In the genomic region with DNA sequence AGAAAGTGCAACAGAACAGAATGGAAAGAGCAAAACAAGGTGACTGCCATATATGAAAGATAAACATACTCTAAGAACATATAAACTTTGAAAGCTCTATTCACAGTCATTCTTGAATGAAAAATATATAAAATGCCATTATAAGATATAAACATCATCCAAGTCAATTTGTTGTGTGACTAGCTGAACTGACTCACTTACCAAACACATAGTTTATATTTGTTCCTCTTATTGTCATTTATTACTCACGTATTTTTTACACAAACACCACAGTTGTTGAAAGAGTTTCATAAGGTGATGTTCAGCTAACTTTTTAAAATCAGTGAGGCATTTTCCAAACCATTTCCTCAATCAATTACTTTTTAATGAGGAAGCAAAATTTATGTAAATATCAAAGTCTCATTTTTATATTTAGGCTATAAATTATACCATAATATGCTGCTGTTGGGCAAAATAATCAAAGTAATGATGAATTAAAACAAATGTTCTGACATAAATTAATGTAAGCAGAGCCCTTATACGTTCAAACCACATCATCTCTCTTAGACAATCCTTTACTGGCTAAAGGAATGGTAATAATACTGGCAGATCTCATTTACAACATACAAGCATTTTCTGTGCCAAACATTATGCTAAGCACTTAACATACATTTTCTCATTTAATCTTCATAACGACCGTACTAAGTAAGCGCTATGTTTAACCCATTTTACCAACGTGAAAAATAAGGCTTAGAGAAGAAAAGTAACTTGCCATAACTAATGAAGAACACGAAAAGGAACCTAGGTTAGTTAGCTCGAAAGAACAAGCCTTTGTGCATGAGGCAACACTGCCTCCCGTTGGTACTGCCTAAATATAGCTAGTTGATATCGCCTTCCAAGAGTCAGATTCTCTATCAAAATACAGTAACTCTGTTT, we compare ENCODE assay signal across 8 cellular contexts. TPM values are rescaled to one million over a fixed set of nuclear protein-coding genes. Genes with fewer than 3 reads are reported as not detected.
A peak's percentile ranks its signal among the peaks of the same experiment; 100 is the strongest.
DNase-seq lines count a peak whose midpoint lies in the region; ATAC-seq and TF ChIP-seq lines count a peak whose summit lies in the region.

No MANE protein-coding gene starts in this region.

- H3K9me2 ChIP-seq in hepatocyte (replicated peaks; ENCODE audit: insufficient read depth) = no peaks in the 10 kb centered on the region

- H3K4me3 ChIP-seq in OCI-LY3 (ENCODE audit: low read length) (no peak overlapping the region), hepatocyte (no peak overlapping the region)

- peak; percentile 74 for ATAC-seq in GM19043 (IDR thresholded peaks at IDR 0.05; ENCODE audit: low read depth, unreplicated experiment)
- peak; percentile 79 for ATAC-seq in HG03196 (IDR thresholded peaks at IDR 0.05; ENCODE audit: unreplicated experiment)

- CTCF ChIA-PET in activated naive CD4-positive, alpha-beta T cell treated with anti-CD3 and anti-CD28 coated beads, Interleukin-2, amount 10 ng/mL, durations not matched to agents 7 days and 5 days (lab: Charles Lee) = interaction anchor here (0.6 to 3.9 kb wide), 30 partner anchors 8 to 1254 kb away, joined by 3 to 27 read pairs (median 3); partner anchors contain the start of gene LRRN3

- H3K36me3 ChIP-seq in OCI-LY3 (replicated peaks; ENCODE audit: low read depth, low read length) (no peaks in the 10 kb centered on the region), hepatocyte (replicated peaks; ENCODE audit: insufficient read depth, low read depth) (no peaks in the 10 kb centered on the region)

- DNase-seq in COLO668 (lab: John Stamatoyannopoulos, UW; ENCODE audit: unreplicated experiment) (peak; percentile 42), hepatocyte (ENCODE audit: low spot score) (peak; percentile 67), NCI-H1436 (lab: John Stamatoyannopoulos, UW) (no peak)
- peak; percentile 79 for DNase-seq in activated naive CD4-positive, alpha-beta T cell treated with anti-CD3 and anti-CD28 coated beads, Interleukin-2, amount 10 ng/mL, durations not matched to agents 7 days and 5 days
- peak in 2 of 3 experiments; percentile 38 to 45 for DNase-seq in stimulated activated CD4-positive, alpha-beta T cell treated with anti-CD3 and anti-CD28 coated beads, TNF-alpha, amount 100 ng/mL, for 24 hours (ENCODE audit: low read depth in 3 of 3)

- H3K9me3 Mint-ChIP-seq in activated naive CD4-positive, alpha-beta T cell treated with anti-CD3 and anti-CD28 coated beads, Interleukin-2, amount 10 ng/mL, durations not matched to agents 7 days and 5 days = no peaks in the 10 kb centered on the region

- H3K79me2 ChIP-seq in OCI-LY3 (ENCODE audit: low read length) (no peaks in the 10 kb centered on the region), hepatocyte (no peaks in the 10 kb centered on the region)

- H2AFZ ChIP-seq in OCI-LY3 (ENCODE audit: low read depth, low read length) (no peak overlapping the region), hepatocyte (no peak overlapping the region)

- H4K20me1 ChIP-seq in OCI-LY3 (ENCODE audit: insufficient read depth, low read length) (no peaks in the 10 kb centered on the region), hepatocyte (ENCODE audit: insufficient read depth, poor library complexity, severe bottlenecking) (no peaks in the 10 kb centered on the region)

- H3K4me1 ChIP-seq in OCI-LY3 (ENCODE audit: low read length) (peaks cover 8% of the 10 kb centered on the region), hepatocyte (ENCODE audit: insufficient read depth) (peaks cover 7% of the 10 kb centered on the region)

- H3K4me2 ChIP-seq in OCI-LY3 (ENCODE audit: low read length) (peak overlapping the region; percentile 48), hepatocyte (peak overlapping the region; percentile 57)

- H3K4me1 Mint-ChIP-seq in activated naive CD4-positive, alpha-beta T cell treated with anti-CD3 and anti-CD28 coated beads, Interleukin-2, amount 10 ng/mL, durations not matched to agents 7 days and 5 days = peaks cover 72% of the 10 kb centered on the region

- no peaks in the 10 kb centered on the region for H3K9me3 ChIP-seq in OCI-LY3 (ENCODE audit: insufficient read depth, low read length)
- no peaks in the 10 kb centered on the region for H3K9me3 ChIP-seq in hepatocyte (ENCODE audit: low read depth)

- TF ChIP-seq CTCF in OCI-LY3 (IDR thresholded peaks at IDR 0.05; ENCODE audit: low read depth, low read length) = peak; percentile 86
- peak; percentile 72 for TF ChIP-seq CTCF in hepatocyte (IDR thresholded peaks at IDR 0.05; ENCODE audit: poor library complexity)

- WGBS in hepatocyte (ENCODE audit: low lambda C conversion rate, missing lambda C conversion rate) = 26% methylated on average over 10 of the region's 10 CpGs

- H3K27me3 Mint-ChIP-seq in activated naive CD4-positive, alpha-beta T cell treated with anti-CD3 and anti-CD28 coated beads, Interleukin-2, amount 10 ng/mL, durations not matched to agents 7 days and 5 days = no peaks in the 10 kb centered on the region

- no peak overlapping the region for H3K9ac ChIP-seq in OCI-LY3 (ENCODE audit: low read length)

- peak overlapping the region; percentile 82 for H3K27ac Mint-ChIP-seq in activated naive CD4-positive, alpha-beta T cell treated with anti-CD3 and anti-CD28 coated beads, Interleukin-2, amount 10 ng/mL, durations not matched to agents 7 days and 5 days

- peak overlapping the region; percentile 99 for H3K4me3 Mint-ChIP-seq in activated naive CD4-positive, alpha-beta T cell treated with anti-CD3 and anti-CD28 coated beads, Interleukin-2, amount 10 ng/mL, durations not matched to agents 7 days and 5 days

- H3K27ac ChIP-seq in OCI-LY3 (ENCODE audit: low read length) (no peak overlapping the region), hepatocyte (no peak overlapping the region)

- H3K36me3 Mint-ChIP-seq in activated naive CD4-positive, alpha-beta T cell treated with anti-CD3 and anti-CD28 coated beads, Interleukin-2, amount 10 ng/mL, durations not matched to agents 7 days and 5 days = peaks cover 80% of the 10 kb centered on the region

- H3K27me3 ChIP-seq in OCI-LY3 (ENCODE audit: low read depth, low read length) = no peaks in the 10 kb centered on the region
- H3K27me3 ChIP-seq in hepatocyte = no peaks in the 10 kb centered on the region

RNA-seq across cellular contexts. Expression of gene LRRN3, which starts 7.3 kb away (rescaled TPM):
- total RNA-seq in hepatocyte = 6.8 and 8.1 TPM in 2 replicates
- 3.4 and 3.7 TPM in 2 replicates for polyA plus RNA-seq in hepatocyte
